In genomic region chr10:100774876-100775275, GRCh38 we compare ENCODE assay signal across 1 cellular context.
TF ChIP-seq lines count a peak whose summit lies in the region.

No MANE protein-coding gene starts in this region.

TF ChIP-seq in H1, 55 proteins besides CTCF, POLR2A, EP300 and RAD21 (continued from another document):
- TF ChIP-seq ATF2 (IDR thresholded peaks at IDR 0.05; ENCODE audit: low read length), result no peak
